2 cellular contexts compared by ENCODE assay signal in the genomic region with DNA sequence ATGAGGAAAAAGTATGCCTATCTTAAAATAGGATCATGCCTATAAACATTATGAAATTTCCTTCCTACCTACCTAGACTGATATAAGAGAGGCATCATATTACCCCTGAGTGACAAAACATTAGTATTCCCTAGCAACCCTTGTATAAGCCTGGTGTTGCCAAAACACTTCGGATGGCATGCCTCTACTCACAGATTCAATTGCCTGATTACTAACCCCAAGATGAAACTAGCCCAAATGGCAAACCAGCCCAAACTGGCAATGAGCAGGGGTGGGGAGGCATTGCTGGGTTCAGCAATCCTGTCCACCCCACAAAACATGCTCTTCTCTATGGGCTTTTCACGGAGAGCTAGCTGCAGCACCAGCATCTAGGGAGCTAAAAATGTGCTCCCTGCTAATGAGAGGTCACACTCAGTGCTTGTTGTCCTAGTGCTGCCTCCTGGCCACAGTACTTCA.
TF ChIP-seq lines count a peak whose summit lies in the region.

No MANE protein-coding gene starts in this region.

TF ChIP-seq in A549, 52 proteins besides CTCF, POLR2A, EP300 and RAD21:
- TF ChIP-seq, protein P1, sequence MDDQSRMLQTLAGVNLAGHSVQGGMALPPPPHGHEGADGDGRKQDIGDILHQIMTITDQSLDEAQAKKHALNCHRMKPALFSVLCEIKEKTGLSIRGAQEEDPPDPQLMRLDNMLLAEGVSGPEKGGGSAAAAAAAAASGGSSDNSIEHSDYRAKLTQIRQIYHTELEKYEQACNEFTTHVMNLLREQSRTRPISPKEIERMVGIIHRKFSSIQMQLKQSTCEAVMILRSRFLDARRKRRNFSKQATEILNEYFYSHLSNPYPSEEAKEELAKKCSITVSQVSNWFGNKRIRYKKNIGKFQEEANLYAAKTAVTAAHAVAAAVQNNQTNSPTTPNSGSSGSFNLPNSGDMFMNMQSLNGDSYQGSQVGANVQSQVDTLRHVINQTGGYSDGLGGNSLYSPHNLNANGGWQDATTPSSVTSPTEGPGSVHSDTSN (IDR thresholded peaks at IDR 0.05): no peak
- no peak for TF ChIP-seq FOSB (CRISPR knock-in tag; IDR thresholded peaks at IDR 0.05)
- TF ChIP-seq REST (IDR thresholded peaks at IDR 0.05): no peak
- TF ChIP-seq ZSCAN20 (CRISPR knock-in tag; IDR thresholded peaks at IDR 0.05): no peak

TF ChIP-seq in H1, 55 proteins besides CTCF, POLR2A, EP300 and RAD21:
- TF ChIP-seq SRF (IDR thresholded peaks at IDR 0.05; ENCODE audit: low read depth, low read length): no peak
- no peak for TF ChIP-seq JUN (IDR thresholded peaks at IDR 0.05; ENCODE audit: low read depth, low read length)
- TF ChIP-seq KDM1A (IDR thresholded peaks at IDR 0.05; ENCODE audit: borderline replicate concordance, low read length): no peak
- TF ChIP-seq, protein P2, sequence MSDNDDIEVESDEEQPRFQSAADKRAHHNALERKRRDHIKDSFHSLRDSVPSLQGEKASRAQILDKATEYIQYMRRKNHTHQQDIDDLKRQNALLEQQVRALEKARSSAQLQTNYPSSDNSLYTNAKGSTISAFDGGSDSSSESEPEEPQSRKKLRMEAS (IDR thresholded peaks at IDR 0.05): no peak
- no peak for TF ChIP-seq MAFK (IDR thresholded peaks at IDR 0.05; ENCODE audit: low read depth, low read length)
- TF ChIP-seq RNF2 (IDR thresholded peaks at IDR 0.05; ENCODE audit: borderline replicate concordance, low read depth, low read length, missing control alignments, poor library complexity, severe bottlenecking): no peak
- TF ChIP-seq POU5F1 (IDR thresholded peaks at IDR 0.05; ENCODE audit: low read depth, low read length): no peak
- no peak for TF ChIP-seq JUND (IDR thresholded peaks at IDR 0.05; ENCODE audit: low read length)
- TF ChIP-seq CHD1 (IDR thresholded peaks at IDR 0.05; ENCODE audit: low read depth, low read length): no peak
- TF ChIP-seq, protein P3, sequence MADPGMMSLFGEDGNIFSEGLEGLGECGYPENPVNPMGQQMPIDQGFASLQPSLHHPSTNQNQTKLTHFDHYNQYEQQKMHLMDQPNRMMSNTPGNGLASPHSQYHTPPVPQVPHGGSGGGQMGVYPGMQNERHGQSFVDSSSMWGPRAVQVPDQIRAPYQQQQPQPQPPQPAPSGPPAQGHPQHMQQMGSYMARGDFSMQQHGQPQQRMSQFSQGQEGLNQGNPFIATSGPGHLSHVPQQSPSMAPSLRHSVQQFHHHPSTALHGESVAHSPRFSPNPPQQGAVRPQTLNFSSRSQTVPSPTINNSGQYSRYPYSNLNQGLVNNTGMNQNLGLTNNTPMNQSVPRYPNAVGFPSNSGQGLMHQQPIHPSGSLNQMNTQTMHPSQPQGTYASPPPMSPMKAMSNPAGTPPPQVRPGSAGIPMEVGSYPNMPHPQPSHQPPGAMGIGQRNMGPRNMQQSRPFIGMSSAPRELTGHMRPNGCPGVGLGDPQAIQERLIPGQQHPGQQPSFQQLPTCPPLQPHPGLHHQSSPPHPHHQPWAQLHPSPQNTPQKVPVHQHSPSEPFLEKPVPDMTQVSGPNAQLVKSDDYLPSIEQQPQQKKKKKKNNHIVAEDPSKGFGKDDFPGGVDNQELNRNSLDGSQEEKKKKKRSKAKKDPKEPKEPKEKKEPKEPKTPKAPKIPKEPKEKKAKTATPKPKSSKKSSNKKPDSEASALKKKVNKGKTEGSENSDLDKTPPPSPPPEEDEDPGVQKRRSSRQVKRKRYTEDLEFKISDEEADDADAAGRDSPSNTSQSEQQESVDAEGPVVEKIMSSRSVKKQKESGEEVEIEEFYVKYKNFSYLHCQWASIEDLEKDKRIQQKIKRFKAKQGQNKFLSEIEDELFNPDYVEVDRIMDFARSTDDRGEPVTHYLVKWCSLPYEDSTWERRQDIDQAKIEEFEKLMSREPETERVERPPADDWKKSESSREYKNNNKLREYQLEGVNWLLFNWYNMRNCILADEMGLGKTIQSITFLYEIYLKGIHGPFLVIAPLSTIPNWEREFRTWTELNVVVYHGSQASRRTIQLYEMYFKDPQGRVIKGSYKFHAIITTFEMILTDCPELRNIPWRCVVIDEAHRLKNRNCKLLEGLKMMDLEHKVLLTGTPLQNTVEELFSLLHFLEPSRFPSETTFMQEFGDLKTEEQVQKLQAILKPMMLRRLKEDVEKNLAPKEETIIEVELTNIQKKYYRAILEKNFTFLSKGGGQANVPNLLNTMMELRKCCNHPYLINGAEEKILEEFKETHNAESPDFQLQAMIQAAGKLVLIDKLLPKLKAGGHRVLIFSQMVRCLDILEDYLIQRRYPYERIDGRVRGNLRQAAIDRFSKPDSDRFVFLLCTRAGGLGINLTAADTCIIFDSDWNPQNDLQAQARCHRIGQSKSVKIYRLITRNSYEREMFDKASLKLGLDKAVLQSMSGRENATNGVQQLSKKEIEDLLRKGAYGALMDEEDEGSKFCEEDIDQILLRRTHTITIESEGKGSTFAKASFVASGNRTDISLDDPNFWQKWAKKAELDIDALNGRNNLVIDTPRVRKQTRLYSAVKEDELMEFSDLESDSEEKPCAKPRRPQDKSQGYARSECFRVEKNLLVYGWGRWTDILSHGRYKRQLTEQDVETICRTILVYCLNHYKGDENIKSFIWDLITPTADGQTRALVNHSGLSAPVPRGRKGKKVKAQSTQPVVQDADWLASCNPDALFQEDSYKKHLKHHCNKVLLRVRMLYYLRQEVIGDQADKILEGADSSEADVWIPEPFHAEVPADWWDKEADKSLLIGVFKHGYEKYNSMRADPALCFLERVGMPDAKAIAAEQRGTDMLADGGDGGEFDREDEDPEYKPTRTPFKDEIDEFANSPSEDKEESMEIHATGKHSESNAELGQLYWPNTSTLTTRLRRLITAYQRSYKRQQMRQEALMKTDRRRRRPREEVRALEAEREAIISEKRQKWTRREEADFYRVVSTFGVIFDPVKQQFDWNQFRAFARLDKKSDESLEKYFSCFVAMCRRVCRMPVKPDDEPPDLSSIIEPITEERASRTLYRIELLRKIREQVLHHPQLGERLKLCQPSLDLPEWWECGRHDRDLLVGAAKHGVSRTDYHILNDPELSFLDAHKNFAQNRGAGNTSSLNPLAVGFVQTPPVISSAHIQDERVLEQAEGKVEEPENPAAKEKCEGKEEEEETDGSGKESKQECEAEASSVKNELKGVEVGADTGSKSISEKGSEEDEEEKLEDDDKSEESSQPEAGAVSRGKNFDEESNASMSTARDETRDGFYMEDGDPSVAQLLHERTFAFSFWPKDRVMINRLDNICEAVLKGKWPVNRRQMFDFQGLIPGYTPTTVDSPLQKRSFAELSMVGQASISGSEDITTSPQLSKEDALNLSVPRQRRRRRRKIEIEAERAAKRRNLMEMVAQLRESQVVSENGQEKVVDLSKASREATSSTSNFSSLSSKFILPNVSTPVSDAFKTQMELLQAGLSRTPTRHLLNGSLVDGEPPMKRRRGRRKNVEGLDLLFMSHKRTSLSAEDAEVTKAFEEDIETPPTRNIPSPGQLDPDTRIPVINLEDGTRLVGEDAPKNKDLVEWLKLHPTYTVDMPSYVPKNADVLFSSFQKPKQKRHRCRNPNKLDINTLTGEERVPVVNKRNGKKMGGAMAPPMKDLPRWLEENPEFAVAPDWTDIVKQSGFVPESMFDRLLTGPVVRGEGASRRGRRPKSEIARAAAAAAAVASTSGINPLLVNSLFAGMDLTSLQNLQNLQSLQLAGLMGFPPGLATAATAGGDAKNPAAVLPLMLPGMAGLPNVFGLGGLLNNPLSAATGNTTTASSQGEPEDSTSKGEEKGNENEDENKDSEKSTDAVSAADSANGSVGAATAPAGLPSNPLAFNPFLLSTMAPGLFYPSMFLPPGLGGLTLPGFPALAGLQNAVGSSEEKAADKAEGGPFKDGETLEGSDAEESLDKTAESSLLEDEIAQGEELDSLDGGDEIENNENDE (IDR thresholded peaks at IDR 0.05; ENCODE audit: insufficient replicate concordance, low read length): no peak
- no peak for TF ChIP-seq BRCA1 (IDR thresholded peaks at IDR 0.05; ENCODE audit: low read depth, low read length)
- no peak for TF ChIP-seq TAF1 (IDR thresholded peaks at IDR 0.05; ENCODE audit: low read depth, low read length)
- no peak for TF ChIP-seq SIN3A (conservative IDR thresholded peaks at IDR 0.05 in 1 of 2, IDR thresholded peaks at IDR 0.05 in 1 of 2; ENCODE audit: low read depth in 1 of 2, low read length in 2 of 2)
- TF ChIP-seq KDM4A (IDR thresholded peaks at IDR 0.05; ENCODE audit: low read depth, low read length, severe bottlenecking): no peak
- TF ChIP-seq HDAC2 (IDR thresholded peaks at IDR 0.05; ENCODE audit: borderline replicate concordance in 1 of 2, low read depth in 2 of 2, low read length in 2 of 2): no peak
- no peak for TF ChIP-seq RBBP5 (IDR thresholded peaks at IDR 0.05; ENCODE audit: borderline replicate concordance, low read depth, low read length)
- TF ChIP-seq NRF1 (IDR thresholded peaks at IDR 0.05; ENCODE audit: low read depth, low read length): no peak
- TF ChIP-seq CBX8 (IDR thresholded peaks at IDR 0.05; ENCODE audit: borderline replicate concordance, low read depth, low read length): no peak
- TF ChIP-seq USF2 (IDR thresholded peaks at IDR 0.05; ENCODE audit: low read length): no peak
- no peak for TF ChIP-seq EGR1 (IDR thresholded peaks at IDR 0.05; ENCODE audit: borderline replicate concordance, low read depth, low read length)
